In genomic region chr15:75647370-75648155, GRCh38 we compare ENCODE assay signal across 8 cellular contexts. TPM values are rescaled to one million over a fixed set of nuclear protein-coding genes. Genes with fewer than 3 reads are reported as not detected.
DNase-seq lines count a peak whose midpoint lies in the region; ATAC-seq and TF ChIP-seq lines count a peak whose summit lies in the region.

SNX33 (plus strand) TSS chr15:75647912; CDS start chr15:75649103, 1,191 bp downstream.

- peak; percentile 64 to 65 for ATAC-seq in naive B cell (ENCODE audit: low read depth in 2 of 2)
- no peak for ATAC-seq in HG03097 (IDR thresholded peaks at IDR 0.05; ENCODE audit: low FRiP score, unreplicated experiment)

- no peaks in the 10 kb centered on the region for H3K9me3 Mint-ChIP-seq in naive B cell
- no peaks in the 10 kb centered on the region for H3K9me3 Mint-ChIP-seq in stimulated activated naive CD8-positive, alpha-beta T cell treated with anti-CD3 and anti-CD28 coated beads, Interleukin-15, Interleukin-2, amounts not matched to agents 100 ng/mL and 50 ng/mL, for 24 hours

- no peaks in the 10 kb centered on the region for H3K36me3 Mint-ChIP-seq in naive B cell
- no peaks in the 10 kb centered on the region for H3K36me3 Mint-ChIP-seq in stimulated activated naive CD8-positive, alpha-beta T cell treated with anti-CD3 and anti-CD28 coated beads, Interleukin-15, Interleukin-2, amounts not matched to agents 100 ng/mL and 50 ng/mL, for 24 hours (ENCODE audit: low read depth)

- peaks cover 4% of the 10 kb centered on the region for H3K36me3 ChIP-seq in H7 (replicated peaks; ENCODE audit: control insufficient read depth, insufficient read depth, low read length)

- peak in 11 of 14 donors; percentile 30 to 82 (median 59) for DNase-seq in C1 segment of cervical spinal cord (lab: John Stamatoyannopoulos, UW)
- peak; percentile 98 for DNase-seq in H7
- peak; percentile 35 for DNase-seq in activated effector memory CD4-positive, alpha-beta T cell treated with Interleukin-2 at 50 U/mL for 16 hours
- DNase-seq in fibroblast of pulmonary artery (ENCODE audit: low read depth), result peak; percentile 92
- peak; percentile 24 for DNase-seq in naive B cell

- H3K27me3 Mint-ChIP-seq in naive B cell, result peaks cover 7 to 31% (median 14%) of the 10 kb centered on the region in 3 donors
- peaks cover 9% of the 10 kb centered on the region for H3K27me3 Mint-ChIP-seq in stimulated activated naive CD8-positive, alpha-beta T cell treated with anti-CD3 and anti-CD28 coated beads, Interleukin-15, Interleukin-2, amounts not matched to agents 100 ng/mL and 50 ng/mL, for 24 hours

- peak within 1 kb of the TSS; percentile 81 to 91 (median 86) for H3K4me3 Mint-ChIP-seq in naive B cell
- peak within 1 kb of the TSS; percentile 86 for H3K4me3 Mint-ChIP-seq in stimulated activated naive CD8-positive, alpha-beta T cell treated with anti-CD3 and anti-CD28 coated beads, Interleukin-15, Interleukin-2, amounts not matched to agents 100 ng/mL and 50 ng/mL, for 24 hours

- H3K27ac Mint-ChIP-seq in naive B cell, result peak within 1 kb of the TSS in 3 of 6 donors; percentile 56 to 75 (median 74)
- peak within 1 kb of the TSS; percentile 81 for H3K27ac Mint-ChIP-seq in stimulated activated naive CD8-positive, alpha-beta T cell treated with anti-CD3 and anti-CD28 coated beads, Interleukin-15, Interleukin-2, amounts not matched to agents 100 ng/mL and 50 ng/mL, for 24 hours

- H3K4me3 ChIP-seq in H7 (ENCODE audit: insufficient read depth, low read depth, low read length) (peak within 1 kb of the TSS; percentile 86), fibroblast of pulmonary artery (replicated peaks; ENCODE audit: low read depth, low read length) (peak within 1 kb of the TSS; percentile 93)

- peaks cover 7 to 14% (median 12%) of the 10 kb centered on the region in 3 donors for H3K4me1 Mint-ChIP-seq in naive B cell
- H3K4me1 Mint-ChIP-seq in stimulated activated naive CD8-positive, alpha-beta T cell treated with anti-CD3 and anti-CD28 coated beads, Interleukin-15, Interleukin-2, amounts not matched to agents 100 ng/mL and 50 ng/mL, for 24 hours (ENCODE audit: low read depth), result peaks cover 35% of the 10 kb centered on the region

- TF ChIP-seq CTCF in fibroblast of pulmonary artery (IDR thresholded peaks at IDR 0.05; ENCODE audit: low read length, missing control alignments), result peak; percentile 29

- peaks cover 11% of the 10 kb centered on the region for H3K27me3 ChIP-seq in H7 (ENCODE audit: control insufficient read depth, insufficient read depth, low read length)

TF ChIP-seq in PFSK-1, 5 proteins besides CTCF, POLR2A, EP300 and RAD21:
- TF ChIP-seq REST (IDR thresholded peaks at IDR 0.05; ENCODE audit: insufficient read depth in 1 of 2, low read depth in 2 of 2, low read length in 2 of 2) (0 out of 4 replicates have a peak, but pooled peaks have one; percentile 34 to 37), TAF1 (IDR thresholded peaks at IDR 0.05; ENCODE audit: borderline replicate concordance, insufficient read depth, low read length) (peak; percentile 34; the same call in 1 of the 2 replicates), SIN3A (IDR thresholded peaks at IDR 0.05; ENCODE audit: borderline replicate concordance, insufficient read depth, low read length) (no peak; the same call in 1 of the 2 replicates), FOXP2 (optimal IDR thresholded peaks at IDR 0.05; ENCODE audit: borderline replicate concordance, extremely low read depth, extremely low read length, insufficient read depth) (peak; percentile 55)

RNA-seq across cellular contexts. Expression of gene SNX33, which starts in this region (rescaled TPM):
- total RNA-seq in H7 (2014; rRNA removed; shearing (Covaris generic)), result 13.3 and 14.3 TPM in 2 replicates
- 26.6 TPM for polyA plus RNA-seq in PFSK-1 (2012; ENCODE audit: insufficient read length, low read depth)
- under 1 TPM in 1 of 6 donors, not detected in 5; 0.13 TPM for polyA plus RNA-seq in naive B cell (ENCODE audit: low read depth in 6 of 6)

Comparison
In these comparisons a context has a peak if more than half of its experiments do, and no peak if none do; other contexts are left out.
1. Peak in DNase-seq and ATAC-seq in naive B cell; RNA of the gene not detected or under 1 TPM.
2. DNase-seq: peak in every context shown above with its lines; median percentile 98 in H7; 92 in fibroblast of pulmonary artery; 59 in C1 segment of cervical spinal cord; 35 in activated effector memory CD4-positive, alpha-beta T cell treated with Interleukin-2 at 50 U/mL for 16 hours; 24 in naive B cell.